ENCODE assay signal across 25 cellular contexts in the genomic region with DNA sequence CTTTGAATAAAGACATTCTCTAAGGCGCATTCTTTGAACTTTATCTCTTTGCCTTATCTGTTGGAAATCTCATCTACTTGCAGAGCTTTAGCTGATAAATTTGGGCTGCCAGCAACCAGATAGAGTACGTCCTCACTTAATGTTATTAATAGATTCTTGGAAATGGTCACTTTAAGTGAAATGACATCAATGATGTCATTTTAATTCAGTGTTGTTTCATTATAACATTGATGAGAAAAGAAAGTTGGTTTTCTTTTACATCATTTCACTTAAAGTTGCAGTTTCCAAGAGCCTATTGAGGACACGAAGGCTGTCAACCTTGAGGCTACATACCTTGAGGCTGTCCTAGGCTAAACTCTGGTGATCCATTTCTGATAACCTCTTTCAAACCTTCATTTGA.
"Had no signal": no experiment of that assay in that cellular context is flagged by ENCODE, and none has a peak within 500 bp of the region (broad histone marks: within the 10 kb centered on the region; RNA-seq: fewer than 3 reads in every experiment).

No MANE protein-coding gene starts in this region.

- H3K4me3 Mint-ChIP-seq: naive thymus-derived CD4-positive, alpha-beta T cell; neural crest cell; stimulated activated effector memory CD8-positive, alpha-beta T cell treated with anti-CD3 and anti-CD28 coated beads, Interleukin-12 subunit alpha, Interleukin-12 subunit beta, amount 100 ng/mL, for 72 hours had no signal

- FAIRE-seq: colon, endothelial cell of umbilical vein, kidney, small intestine had no signal

- H3K36me3 ChIP-seq: ovary, uterus had no signal

- H3K27ac Mint-ChIP-seq: naive thymus-derived CD4-positive, alpha-beta T cell; stimulated activated effector memory CD8-positive, alpha-beta T cell treated with anti-CD3 and anti-CD28 coated beads, Interleukin-12 subunit alpha, Interleukin-12 subunit beta, amount 100 ng/mL, for 72 hours had no signal

- H3K27me3 ChIP-seq: foreskin keratinocyte, hepatocyte, ovary, right atrium auricular region, suprapubic skin, thyroid gland, upper lobe of left lung, uterus had no signal

- ATAC-seq: foreskin keratinocyte; left cardiac atrium; lower lobe of right lung; naive thymus-derived CD4-positive, alpha-beta T cell; stimulated activated effector memory CD8-positive, alpha-beta T cell treated with anti-CD3 and anti-CD28 coated beads, Interleukin-12 subunit alpha, Interleukin-12 subunit beta, amount 100 ng/mL, for 72 hours; stimulated activated naive CD8-positive, alpha-beta T cell treated with anti-CD3 and anti-CD28 coated beads, Interleukin-15, Interleukin-2, amounts not matched to agents 100 U/mL and 50 U/mL, for 24 hours had no signal

- H3K27me3 Mint-ChIP-seq: naive thymus-derived CD4-positive, alpha-beta T cell had no signal

- H3K9me3 Mint-ChIP-seq: neural crest cell; stimulated activated effector memory CD8-positive, alpha-beta T cell treated with anti-CD3 and anti-CD28 coated beads, Interleukin-12 subunit alpha, Interleukin-12 subunit beta, amount 100 ng/mL, for 72 hours had no signal

- DNase-seq: dermis blood vessel endothelial cell; erythroblast; foreskin keratinocyte; kidney; left cardiac atrium; left ventricle myocardium inferior; lower lobe of right lung; mesenchymal stem cell; naive thymus-derived CD4-positive, alpha-beta T cell; nucleus accumbens; ovary; small intestine; stimulated activated CD4-positive, alpha-beta T cell treated with anti-CD3 and anti-CD28 coated beads, Interleukin-4, amount 100 ng/mL, for 1 hour; stimulated activated CD8-positive, alpha-beta memory T cell treated with anti-CD3 and anti-CD28 coated beads, Interleukin-4, amount 100 ng/mL, for 48 hours; stimulated activated naive CD8-positive, alpha-beta T cell treated with anti-CD3 and anti-CD28 coated beads, Interleukin-15, Interleukin-2, amounts not matched to agents 100 U/mL and 50 U/mL, for 24 hours; thyroid gland; upper lobe of left lung; uterus had no signal

- H3K4me2 ChIP-seq: hepatocyte had no signal

- H2AFZ ChIP-seq: hepatocyte had no signal

- H3K4me3 ChIP-seq: hepatocyte, left ventricle myocardium inferior, lower lobe of right lung, ovary, right atrium auricular region, suprapubic skin, thyroid gland, upper lobe of left lung, uterus had no signal

- H3K27ac ChIP-seq: foreskin keratinocyte, hepatocyte, left ventricle myocardium inferior, lower lobe of right lung, ovary, right atrium auricular region, suprapubic skin, thyroid gland, upper lobe of left lung, uterus had no signal

- H3K4me1 ChIP-seq: foreskin keratinocyte, uterus had no signal

- H3K9me3 ChIP-seq: left ventricle myocardium inferior, lower lobe of right lung, ovary, right atrium auricular region, suprapubic skin, thyroid gland, upper lobe of left lung, uterus had no signal
